Comparison of ENCODE assay signal across 34 cellular contexts in genomic region chrX:142884853-142885252, GRCh38.
"Had no signal": no experiment of that assay in that cellular context is flagged by ENCODE, and none has a peak within 500 bp of the region (broad histone marks: within the 10 kb centered on the region; RNA-seq: fewer than 3 reads in every experiment).

No MANE protein-coding gene starts in this region.

- H3K27ac ChIP-seq: adrenal gland, ascending aorta, body of pancreas, brain microvascular endothelial cell, breast epithelium, cardiac muscle cell had no signal

- H3K9me3 ChIP-seq: adrenal gland, ascending aorta, body of pancreas, breast epithelium had no signal

- H3K4me3 ChIP-seq: adrenal gland, ascending aorta, body of pancreas, breast epithelium, cardiac muscle cell had no signal

- ATAC-seq: activated naive CD4-positive, alpha-beta T cell treated with anti-CD3 and anti-CD28 coated beads, Interleukin-2, amount 50 U/mL, for 72 hours; activated naive CD8-positive, alpha-beta T cell treated with anti-CD3 and anti-CD28 coated beads, Interleukin-2, amount 50 U/mL, for 24 hours; activated T-cell treated with anti-CD3 and anti-CD28 coated beads, Interleukin-2, amount 50 U/mL, for 4 hours; activated T-cell treated with anti-CD3 and anti-CD28 coated beads, Interleukin-2, amount 50 U/mL, for 72 hours; activated T-helper 17 cell treated with anti-CD3 and anti-CD28 coated beads, Interleukin-2, amount 50 U/mL, for 72 hours; body of pancreas had no signal

- H3K4me1 ChIP-seq: adrenal gland, ascending aorta, body of pancreas, breast epithelium had no signal

- DNase-seq: activated effector memory CD4-positive, alpha-beta T cell treated with anti-CD3 and anti-CD28 coated beads, Interleukin-2, amount 50 U/mL, for 16 hours; activated effector memory CD4-positive, alpha-beta T cell treated with Interleukin-2 at 50 U/mL for 16 hours; activated gamma-delta T cell; activated gamma-delta T cell treated with Interleukin-2 at 50 U/mL for 16 hours; activated naive CD4-positive, alpha-beta T cell; activated naive CD4-positive, alpha-beta T cell treated with anti-CD3 and anti-CD28 coated beads for 36 hours; activated naive CD4-positive, alpha-beta T cell treated with anti-CD3 and anti-CD28 coated beads, Interleukin-2, amount 10 ng/mL, durations not matched to agents 7 days and 5 days; activated naive CD4-positive, alpha-beta T cell treated with anti-CD3 and anti-CD28 coated beads, Interleukin-2, amount 50 U/mL, for 16 hours; activated naive CD4-positive, alpha-beta T cell treated with Interleukin-2 at 50 U/mL for 16 hours; activated naive CD8-positive, alpha-beta T cell treated with anti-CD3 and anti-CD28 coated beads for 36 hours; activated naive CD8-positive, alpha-beta T cell treated with anti-CD3 and anti-CD28 coated beads, Interleukin-2, amount 10 ng/mL, durations not matched to agents 7 days and 5 days; activated naive CD8-positive, alpha-beta T cell treated with anti-CD3 and anti-CD28 coated beads, Interleukin-2, amount 50 U/mL, for 24 hours; activated T-cell treated with anti-CD3 and anti-CD28 coated beads, Interleukin-2, amount 50 U/mL, for 1 hour; activated T-cell treated with anti-CD3 and anti-CD28 coated beads, Interleukin-2, amount 50 U/mL, for 24 hours; activated T-cell treated with anti-CD3 and anti-CD28 coated beads, Interleukin-2, amount 50 U/mL, for 4 hours; activated T-cell treated with anti-CD3 and anti-CD28 coated beads, Interleukin-2, amount 50 U/mL, for 48 hours; activated T-cell treated with anti-CD3 and anti-CD28 coated beads, Interleukin-2, amount 50 U/mL, for 72 hours; adrenal gland; amniotic stem cell; amygdala; anterior cingulate cortex; aorta; body of pancreas; brain microvascular endothelial cell; caudate nucleus; central memory CD4-positive, alpha-beta T cell; cerebellar nuclear complex had no signal

- H3K27me3 ChIP-seq: adrenal gland, ascending aorta, body of pancreas, brain microvascular endothelial cell, cardiac muscle cell had no signal

- H3K36me3 ChIP-seq: adrenal gland, ascending aorta, brain microvascular endothelial cell, breast epithelium, cardiac muscle cell had no signal

- FAIRE-seq: astrocyte, bronchial epithelial cell had no signal
